ENCODE assay signal across 17 cellular contexts in genomic region chr9:81193362-81194339, GRCh38.
DNase-seq lines count a peak whose midpoint lies in the region; ATAC-seq, FAIRE-seq and TF ChIP-seq lines count a peak whose summit lies in the region.
"Had no signal": no experiment of that assay in that cellular context is flagged by ENCODE, and none has a peak within 500 bp of the region (broad histone marks: within the 10 kb centered on the region; RNA-seq: fewer than 3 reads in every experiment).

No MANE protein-coding gene starts in this region.

- H3K27ac Mint-ChIP-seq in Calu3 (ENCODE audit: unreplicated experiment) = no peak overlapping the region
- no peak overlapping the region for H3K27ac Mint-ChIP-seq in stimulated activated effector memory CD8-positive, alpha-beta T cell treated with anti-CD3 and anti-CD28 coated beads, Interleukin-12 subunit alpha, Interleukin-12 subunit beta, amount 100 ng/mL, for 72 hours
- H3K27ac Mint-ChIP-seq: CD8-positive, alpha-beta T cell; T-helper 17 cell had no signal

- H3K4me1 ChIP-seq in adipocyte (ENCODE audit: control insufficient read depth, insufficient read depth, low read length) (no peaks in the 10 kb centered on the region), kidney (ENCODE audit: control insufficient read depth in 1 of 2, insufficient read depth in 1 of 2, low read depth in 1 of 2, low read length in 2 of 2) (no peaks in the 10 kb centered on the region)
- H3K4me1 ChIP-seq: BE2C, HAP-1, Peyer's patch had no signal

- no peak overlapping the region for H3K4me3 Mint-ChIP-seq in Calu3 (ENCODE audit: low read depth, unreplicated experiment)
- no peak overlapping the region for H3K4me3 Mint-ChIP-seq in stimulated activated effector memory CD8-positive, alpha-beta T cell treated with anti-CD3 and anti-CD28 coated beads, Interleukin-12 subunit alpha, Interleukin-12 subunit beta, amount 100 ng/mL, for 72 hours
- H3K4me3 Mint-ChIP-seq: CD8-positive, alpha-beta T cell; T-helper 17 cell had no signal

- CTCF ChIA-PET in Calu3 (lab: Charles Lee) = no interaction called here

- TF ChIP-seq CTCF in Calu3 (IDR thresholded peaks at IDR 0.05; ENCODE audit: unreplicated experiment) (no peak), kidney (IDR thresholded peaks at IDR 0.05; ENCODE audit: borderline replicate concordance, extremely low read depth, insufficient read depth) (no peak)

- H3K9me3 Mint-ChIP-seq in Calu3 (ENCODE audit: low read depth, unreplicated experiment) = peaks cover 3% of the 10 kb centered on the region
- H3K9me3 Mint-ChIP-seq in stimulated activated effector memory CD8-positive, alpha-beta T cell treated with anti-CD3 and anti-CD28 coated beads, Interleukin-12 subunit alpha, Interleukin-12 subunit beta, amount 100 ng/mL, for 72 hours = peaks cover 10% of the 10 kb centered on the region
- H3K9me3 Mint-ChIP-seq: CD8-positive, alpha-beta T cell had no signal

- H3K4me3 ChIP-seq in adipocyte (ENCODE audit: low read length) (no peak overlapping the region), kidney (ENCODE audit: low read length in 2 of 2) (no peak overlapping the region)
- H3K4me3 ChIP-seq: HAP-1, Peyer's patch had no signal

- intact Hi-C loops in Calu3 (cut with micrococcal nuclease; ENCODE audit: unreplicated experiment) (no loop called here), kidney (cut with DNase I) (no loop called here)

- FAIRE-seq in H54 (lab: Jason Lieb, UNC) = peak; percentile 83
- no peak for FAIRE-seq in kidney (lab: Jason Lieb, UNC)
- FAIRE-seq: GM12891 had no signal

- DNase-seq in DMS153 (lab: John Stamatoyannopoulos, UW) (peak; percentile 14), H54 (ENCODE audit: insufficient read length, low spot score) (no peak), NCI-H2227 (lab: John Stamatoyannopoulos, UW; ENCODE audit: unreplicated experiment) (peak; percentile 74), adipocyte (ENCODE audit: low read depth) (peak; percentile 8), Calu3 (no peak), kidney (no peak)
- no peak for DNase-seq in stimulated activated effector memory CD8-positive, alpha-beta T cell treated with anti-CD3 and anti-CD28 coated beads, Interleukin-12 subunit alpha, Interleukin-12 subunit beta, amount 100 ng/mL, for 72 hours (ENCODE audit: low spot score in 2 of 2)
- DNase-seq: BE2C; CD8-positive, alpha-beta T cell; DMS 273 treated with DMSO at 0.1 percent for 48 hours; Kasumi-1; NCI-H526 treated with DMSO at 0.1 percent for 48 hours; Peyer's patch; Right ventricle myocardium superior; T-helper 17 cell had no signal

- no peaks in the 10 kb centered on the region for H3K4me1 Mint-ChIP-seq in Calu3 (ENCODE audit: low read depth, unreplicated experiment)
- H3K4me1 Mint-ChIP-seq in stimulated activated effector memory CD8-positive, alpha-beta T cell treated with anti-CD3 and anti-CD28 coated beads, Interleukin-12 subunit alpha, Interleukin-12 subunit beta, amount 100 ng/mL, for 72 hours = no peaks in the 10 kb centered on the region
- H3K4me1 Mint-ChIP-seq: T-helper 17 cell had no signal

- no peaks in the 10 kb centered on the region for H3K27me3 Mint-ChIP-seq in Calu3 (ENCODE audit: unreplicated experiment)
- H3K27me3 Mint-ChIP-seq: T-helper 17 cell had no signal

- H3K36me3 Mint-ChIP-seq in Calu3 (ENCODE audit: insufficient read depth, unreplicated experiment) = no peaks in the 10 kb centered on the region
- H3K36me3 Mint-ChIP-seq in stimulated activated effector memory CD8-positive, alpha-beta T cell treated with anti-CD3 and anti-CD28 coated beads, Interleukin-12 subunit alpha, Interleukin-12 subunit beta, amount 100 ng/mL, for 72 hours = no peaks in the 10 kb centered on the region
- H3K36me3 Mint-ChIP-seq: CD8-positive, alpha-beta T cell had no signal

- no peak overlapping the region for H3K27ac ChIP-seq in kidney (ENCODE audit: low read depth in 2 of 2, low read length in 2 of 2)
- H3K27ac ChIP-seq: Peyer's patch had no signal

- TF ChIP-seq POLR2A in H54 (IDR thresholded peaks at IDR 0.05; ENCODE audit: low read depth, low read length) = no peak

- H3K27me3 ChIP-seq in adipocyte (replicated peaks; ENCODE audit: control insufficient read depth, insufficient read depth, low read length) = no peaks in the 10 kb centered on the region
- H3K27me3 ChIP-seq: BE2C, Peyer's patch had no signal

- BruUV-seq in Calu3 (replicated peaks; lab: Mats Ljungman, UMichigan) = no TSS peak

- no peak for ATAC-seq in stimulated activated effector memory CD8-positive, alpha-beta T cell treated with anti-CD3 and anti-CD28 coated beads, Interleukin-12 subunit alpha, Interleukin-12 subunit beta, amount 100 ng/mL, for 72 hours
- ATAC-seq: CD8-positive, alpha-beta T cell; T-helper 17 cell had no signal

- H3K9ac ChIP-seq in adipocyte (ENCODE audit: low read length) (no peak overlapping the region), kidney (ENCODE audit: low read length in 2 of 2) (no peak overlapping the region)

- peaks cover 12% of the 10 kb centered on the region for H3K9me3 ChIP-seq in adipocyte (ENCODE audit: control insufficient read depth, low read length)
- H3K9me3 ChIP-seq in kidney (ENCODE audit: control insufficient read depth in 1 of 2, low read length in 2 of 2) = no peaks in the 10 kb centered on the region
- H3K9me3 ChIP-seq: BE2C, HAP-1 had no signal

- H3K36me3 ChIP-seq in adipocyte (ENCODE audit: control insufficient read depth, insufficient read depth, low read length, severe bottlenecking) = no peaks in the 10 kb centered on the region
- H3K36me3 ChIP-seq in kidney (ENCODE audit: control insufficient read depth in 1 of 2, insufficient read depth in 2 of 2, low read length in 2 of 2) = no peaks in the 10 kb centered on the region
- H3K36me3 ChIP-seq: BE2C, HAP-1, Peyer's patch had no signal

Comparison
In these comparisons a context has a peak if more than half of its experiments do, and no peak if none do; other contexts are left out.
1. DNase-seq: peak in DMS153 (single experiment), NCI-H2227 (single experiment) and adipocyte (single experiment); none in H54 (single experiment), Calu3 (single experiment), stimulated activated effector memory CD8-positive, alpha-beta T cell treated with anti-CD3 and anti-CD28 coated beads, Interleukin-12 subunit alpha, Interleukin-12 subunit beta, amount 100 ng/mL, for 72 hours (0 of 2) and kidney (single experiment).